Comparison of ENCODE assay signal across 8 cellular contexts in the genomic region with DNA sequence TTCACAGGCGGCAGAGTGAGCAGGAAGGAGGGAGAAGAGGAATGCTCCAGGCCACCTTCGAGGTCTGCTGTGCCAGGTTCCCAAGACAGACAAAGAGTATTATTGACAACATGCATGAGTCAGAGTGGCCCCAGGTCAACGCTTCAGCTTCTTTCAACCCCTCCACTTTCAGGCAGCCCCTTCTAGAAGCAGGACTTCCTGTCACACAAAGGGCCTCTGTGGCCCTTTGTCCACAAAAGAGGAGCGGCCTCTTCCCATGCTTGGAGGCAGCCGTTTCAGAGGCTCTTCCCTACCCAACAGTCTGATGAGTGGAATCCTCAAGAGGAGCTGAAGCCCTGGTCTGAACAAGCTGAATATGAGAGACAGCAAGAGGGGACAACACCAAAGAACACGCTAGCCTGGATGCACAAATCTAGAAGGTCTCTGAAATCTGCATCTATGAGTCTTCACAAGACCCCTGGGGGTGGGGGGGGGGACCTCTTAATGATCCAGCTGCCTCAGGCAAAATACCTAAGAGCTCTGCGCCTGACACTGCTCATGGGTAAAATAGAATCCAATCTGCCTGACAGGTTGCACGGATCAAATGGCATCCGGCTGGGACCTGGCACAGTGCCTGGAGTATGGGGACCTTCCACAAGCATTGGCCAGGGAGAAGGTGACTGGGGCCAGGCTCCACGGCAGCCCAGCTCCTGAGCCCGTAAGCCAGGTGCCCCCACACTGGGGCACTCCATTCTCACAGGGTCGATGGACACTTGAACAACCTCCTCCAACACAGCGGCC.
A peak's percentile ranks its signal among the peaks of the same experiment; 100 is the strongest.
DNase-seq lines count a peak whose midpoint lies in the region; ATAC-seq and TF ChIP-seq lines count a peak whose summit lies in the region.

No MANE protein-coding gene starts in this region.

- H2BK15ac ChIP-seq in H9 (ENCODE audit: low read depth, low read length) = no peak overlapping the region

- peaks cover 0 to 5% (median 0%) of the 10 kb centered on the region in 3 experiments; a peak in 1 of 7 replicates for H3K36me3 Mint-ChIP-seq in H9 (ENCODE audit: insufficient read depth in 1 of 3, low read depth in 3 of 3)
- no peaks in the 10 kb centered on the region for H3K36me3 Mint-ChIP-seq in glutamatergic neuron (ENCODE audit: unreplicated experiment)
- peaks cover 2% of the 10 kb centered on the region for H3K36me3 Mint-ChIP-seq in activated CD8-positive, alpha-beta memory T cell treated with anti-CD3 and anti-CD28 coated beads, Interleukin-2, amount 10 ng/mL, durations not matched to agents 7 days and 5 days

- intact Hi-C loops in sigmoid colon (cut with DNase I) = no loop called here

- H3K27me3 Mint-ChIP-seq in H9 (ENCODE audit: low read depth) (no peaks in the 10 kb centered on the region; the same call in 1 of the 2 replicates), glutamatergic neuron (ENCODE audit: unreplicated experiment) (peaks cover 2% of the 10 kb centered on the region)
- no peaks in the 10 kb centered on the region for H3K27me3 Mint-ChIP-seq in activated CD8-positive, alpha-beta memory T cell treated with anti-CD3 and anti-CD28 coated beads, Interleukin-2, amount 10 ng/mL, durations not matched to agents 7 days and 5 days

- H3K4me1 ChIP-seq in H9 (ENCODE audit: insufficient read depth, low read length) (peaks cover 16% of the 10 kb centered on the region), sigmoid colon (peaks cover 0 to 89% (median 71%) of the 10 kb centered on the region in 4 donors)

- no peak overlapping the region for H2BK120ac ChIP-seq in H9 (ENCODE audit: low read depth, low read length, poor library complexity, severe bottlenecking)

- H3K79me1 ChIP-seq in H9 (ENCODE audit: insufficient read depth, low read depth, low read length, poor library complexity, severe bottlenecking) = peaks cover 10% of the 10 kb centered on the region

- H3K27ac ChIP-seq in H9 (ENCODE audit: insufficient read length, low read depth, low read length) = no peak overlapping the region
- H3K27ac ChIP-seq in sigmoid colon = peak overlapping the region; percentile 5 to 58 (median 17)

- H3K27me3 ChIP-seq in H9 (ENCODE audit: insufficient read depth, low read length) = no peaks in the 10 kb centered on the region
- no peaks in the 10 kb centered on the region for H3K27me3 ChIP-seq in sigmoid colon

- TF ChIP-seq POLR2A in sigmoid colon (IDR thresholded peaks at IDR 0.05) = no peak

- H3T11ph ChIP-seq in H9 (ENCODE audit: low read length) = no peak overlapping the region

- WGBS in H9 (ENCODE audit: extremely low coverage, insufficient read length, low lambda C conversion rate) = no CpG with 5 or more reads among the region's 13 CpGs
- 61 to 65% methylated on average over 13 of the region's 13 CpGs for WGBS in sigmoid colon, 2 donors

- no peaks in the 10 kb centered on the region for H3K36me3 ChIP-seq in sigmoid colon

- no peak overlapping the region for H3K9ac ChIP-seq in H9 (ENCODE audit: extremely low read depth, insufficient read length, low read length)

- H4K8ac ChIP-seq in H9 (replicated peaks; ENCODE audit: insufficient read length, low read depth, low read length) = no peak overlapping the region

- no peaks in the 10 kb centered on the region for H4K20me1 ChIP-seq in H9 (ENCODE audit: control insufficient read depth, insufficient read depth, insufficient read length)

- no peak overlapping the region for H3K18ac ChIP-seq in H9 (ENCODE audit: insufficient read length, low read depth, low read length)

- H2AFZ ChIP-seq in H9 (ENCODE audit: low read length) = no peak overlapping the region

- no peak overlapping the region for H4K91ac ChIP-seq in H9 (ENCODE audit: insufficient read length, low read depth, low read length)

- no peak overlapping the region for H3K4me3 ChIP-seq in sigmoid colon

- no peak overlapping the region for H3K56ac ChIP-seq in H9 (ENCODE audit: insufficient read length, low read depth, low read length)

- H3K9me3 ChIP-seq in H9 (ENCODE audit: control insufficient read depth, low read depth, low read length) (no peaks in the 10 kb centered on the region), sigmoid colon (no peaks in the 10 kb centered on the region)

- H2BK20ac ChIP-seq in H9 (ENCODE audit: low read depth, low read length, poor library complexity, severe bottlenecking) = no peak overlapping the region

- DNase-seq in H9 (peak; percentile 41), NCI-H82 (lab: John Stamatoyannopoulos, UW) (peak; percentile 88), glutamatergic neuron (no peak), sigmoid colon (no peak)
- DNase-seq in NK-92 treated with Interleukin-12 subunit alpha and Interleukin-12 subunit beta, amount 100 ng/mL, for 24 hours (lab: John Stamatoyannopoulos, UW) = no peak
- DNase-seq in activated CD8-positive, alpha-beta memory T cell treated with anti-CD3 and anti-CD28 coated beads, Interleukin-2, amount 10 ng/mL, durations not matched to agents 7 days and 5 days = no peak

- H3K79me2 ChIP-seq in H9 (ENCODE audit: insufficient read depth, low read length) = peaks cover 12% of the 10 kb centered on the region; the same call in 1 of the 2 replicates

- peak overlapping the region; percentile 21 to 94 (median 71); a peak in 6 of 7 replicates for H3K27ac Mint-ChIP-seq in H9
- H3K27ac Mint-ChIP-seq in glutamatergic neuron (ENCODE audit: unreplicated experiment) = peak overlapping the region; percentile 60
- H3K27ac Mint-ChIP-seq in activated CD8-positive, alpha-beta memory T cell treated with anti-CD3 and anti-CD28 coated beads, Interleukin-2, amount 10 ng/mL, durations not matched to agents 7 days and 5 days = no peak overlapping the region

- H3K9me3 Mint-ChIP-seq in H9 (no peaks in the 10 kb centered on the region), glutamatergic neuron (ENCODE audit: unreplicated experiment) (peaks cover 1% of the 10 kb centered on the region)
- H3K9me3 Mint-ChIP-seq in activated CD8-positive, alpha-beta memory T cell treated with anti-CD3 and anti-CD28 coated beads, Interleukin-2, amount 10 ng/mL, durations not matched to agents 7 days and 5 days (ENCODE audit: low read depth) = no peaks in the 10 kb centered on the region

- no peak overlapping the region for H2AK5ac ChIP-seq in H9 (ENCODE audit: insufficient read length, low read length)

- H3K23ac ChIP-seq in H9 (ENCODE audit: insufficient read length, low read depth, low read length) = no peak overlapping the region

- no peak overlapping the region for H2BK5ac ChIP-seq in H9 (ENCODE audit: insufficient read length, low read length)

- no peak overlapping the region for H3K4me3 Mint-ChIP-seq in H9
- peak overlapping the region; percentile 35 for H3K4me3 Mint-ChIP-seq in glutamatergic neuron (ENCODE audit: unreplicated experiment)
- H3K4me3 Mint-ChIP-seq in activated CD8-positive, alpha-beta memory T cell treated with anti-CD3 and anti-CD28 coated beads, Interleukin-2, amount 10 ng/mL, durations not matched to agents 7 days and 5 days = no peak overlapping the region

- no peaks in the 10 kb centered on the region for H3K23me2 ChIP-seq in H9 (ENCODE audit: insufficient read length, low read depth, low read length, poor library complexity, severe bottlenecking)

- no peak overlapping the region for H3K4ac ChIP-seq in H9 (ENCODE audit: low read depth, low read length)

- CTCF ChIA-PET in activated CD8-positive, alpha-beta memory T cell treated with anti-CD3 and anti-CD28 coated beads, Interleukin-2, amount 10 ng/mL, durations not matched to agents 7 days and 5 days (lab: Charles Lee) = interaction anchor here (0.9 to 1.5 kb wide), 4 partner anchors 17 to 79 kb away, joined by 3 to 4 read pairs (median 3); no protein-coding TSS in a partner anchor

- ATAC-seq in GM19023 (IDR thresholded peaks at IDR 0.05; ENCODE audit: unreplicated experiment) = no peak
- ATAC-seq in HG02763 (IDR thresholded peaks at IDR 0.05; ENCODE audit: unreplicated experiment) = no peak
- ATAC-seq in activated CD8-positive, alpha-beta memory T cell treated with anti-CD3 and anti-CD28 coated beads, Interleukin-2, amount 10 ng/mL, durations not matched to agents 7 days and 5 days = no peak

- TF ChIP-seq CTCF in H9 (conservative IDR thresholded peaks at IDR 0.05) = no peak
- TF ChIP-seq CTCF in glutamatergic neuron (IDR thresholded peaks at IDR 0.05; ENCODE audit: partially characterized antibody, unreplicated experiment) = no peak
- no peak for TF ChIP-seq CTCF in sigmoid colon (IDR thresholded peaks at IDR 0.05)

- H2BK12ac ChIP-seq in H9 (ENCODE audit: insufficient read length, low read depth, low read length) = no peak overlapping the region

- no peak overlapping the region for H3K4me2 ChIP-seq in H9 (ENCODE audit: insufficient read depth, insufficient read length, low read length)

- H4K5ac ChIP-seq in H9 (ENCODE audit: insufficient read length, low read depth, low read length) = no peak overlapping the region

- no peak for TF ChIP-seq EP300 in sigmoid colon (IDR thresholded peaks at IDR 0.05)

- no peak overlapping the region for H3K14ac ChIP-seq in H9 (ENCODE audit: insufficient read depth, low read length)

- H3K4me1 Mint-ChIP-seq in H9 = peaks cover 49 to 51% of the 10 kb centered on the region in 2 experiments
- peaks cover 35% of the 10 kb centered on the region for H3K4me1 Mint-ChIP-seq in glutamatergic neuron (ENCODE audit: low read depth, unreplicated experiment)
- H3K4me1 Mint-ChIP-seq in activated CD8-positive, alpha-beta memory T cell treated with anti-CD3 and anti-CD28 coated beads, Interleukin-2, amount 10 ng/mL, durations not matched to agents 7 days and 5 days = peaks cover 30% of the 10 kb centered on the region

Comparison
In these comparisons a context has a peak if more than half of its experiments do, and no peak if none do; other contexts are left out.
1. DNase-seq: peak in H9 (single experiment) and NCI-H82 (single experiment); none in glutamatergic neuron (single experiment), sigmoid colon (single experiment), NK-92 treated with Interleukin-12 subunit alpha and Interleukin-12 subunit beta, amount 100 ng/mL, for 24 hours (single experiment) and activated CD8-positive, alpha-beta memory T cell treated with anti-CD3 and anti-CD28 coated beads, Interleukin-2, amount 10 ng/mL, durations not matched to agents 7 days and 5 days (single experiment).